1 cellular context compared by ENCODE assay signal in genomic region chr21:45073301-45074047, GRCh38.
TF ChIP-seq lines count a peak whose summit lies in the region.

No MANE protein-coding gene starts in this region.

TF ChIP-seq in HepG2, 621 proteins besides CTCF, POLR2A, EP300 and RAD21 (continued from another document):
- TF ChIP-seq GPBP1L1 (CRISPR knock-in tag; IDR thresholded peaks at IDR 0.05): no peak
- TF ChIP-seq ZMYM4 (CRISPR knock-in tag; IDR thresholded peaks at IDR 0.05): no peak
- TF ChIP-seq HMGA1 (CRISPR knock-in tag; conservative IDR thresholded peaks at IDR 0.05): no peak
- TF ChIP-seq ZNF558 (CRISPR knock-in tag; IDR thresholded peaks at IDR 0.05; ENCODE audit: borderline replicate concordance): no peak
- TF ChIP-seq NR2F2 (IDR thresholded peaks at IDR 0.05; ENCODE audit: borderline replicate concordance, low read depth): no peak
- no peak for TF ChIP-seq ZNF737 (CRISPR knock-in tag; IDR thresholded peaks at IDR 0.05; ENCODE audit: borderline replicate concordance)
- TF ChIP-seq ZNF567 (CRISPR knock-in tag; IDR thresholded peaks at IDR 0.05; ENCODE audit: borderline replicate concordance): no peak
- TF ChIP-seq DBP (CRISPR knock-in tag; IDR thresholded peaks at IDR 0.05; ENCODE audit: not compliant biosample characterization): no peak
- TF ChIP-seq HMGXB4 (CRISPR knock-in tag; IDR thresholded peaks at IDR 0.05; ENCODE audit: borderline replicate concordance in 1 of 2, low read depth in 1 of 2): peak in 1 of 2 experiments; percentile 65; a peak in 1 of 4 replicates
- TF ChIP-seq ZNF142 (CRISPR knock-in tag; IDR thresholded peaks at IDR 0.05): no peak
- no peak for TF ChIP-seq MXI1 (IDR thresholded peaks at IDR 0.05; ENCODE audit: borderline replicate concordance, low read depth, low read length)
